8 cellular contexts compared by ENCODE assay signal in the genomic region with DNA sequence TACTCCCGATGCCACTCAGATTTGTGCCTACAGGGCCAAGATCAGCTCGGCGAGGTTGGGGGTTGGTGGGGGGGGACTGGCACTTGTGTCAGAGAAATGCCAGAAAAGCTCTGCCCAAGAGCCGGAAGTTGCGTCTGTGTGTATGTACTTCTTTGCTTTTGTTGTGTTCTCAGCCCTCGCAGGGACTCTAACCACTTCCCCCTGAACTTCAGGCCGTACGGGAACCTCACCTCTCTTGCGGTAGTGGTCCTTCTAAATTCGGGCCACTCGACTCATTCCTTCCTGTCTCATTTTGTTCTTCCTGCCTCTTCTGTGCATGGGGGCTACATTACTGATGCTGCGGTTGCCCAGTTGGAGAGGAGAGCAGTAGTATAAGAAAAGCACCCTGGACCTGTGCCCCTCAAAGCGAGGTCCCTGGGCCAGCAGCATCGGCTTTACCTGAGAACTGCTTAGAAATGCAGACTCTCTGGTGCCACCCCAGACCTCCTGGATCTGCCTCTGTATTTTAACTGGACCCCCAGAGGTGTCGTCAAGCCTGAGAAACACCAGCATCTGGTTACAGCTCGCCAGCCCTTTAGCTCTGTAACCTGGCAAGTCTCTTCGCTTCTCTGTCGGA.
DNase-seq lines count a peak whose midpoint lies in the region; ATAC-seq and TF ChIP-seq lines count a peak whose summit lies in the region.

No MANE protein-coding gene starts in this region.

- 93 to 100% methylated on average over 4 to 18 of the region's 18 CpGs for WGBS in endodermal cell (ENCODE audit: insufficient coverage in 1 of 2, insufficient read length in 1 of 2), 2 experiments

- H3K4me3 ChIP-seq in endodermal cell (ENCODE audit: low read length) = no peak overlapping the region

- no peaks in the 10 kb centered on the region for H3K36me3 Mint-ChIP-seq in endodermal cell (ENCODE audit: low read depth)

- DNase-seq in activated CD4-positive, alpha-beta T cell treated with anti-CD3 and anti-CD28 coated beads for 4 hours = peak; percentile 17 to 24
- DNase-seq in left ventricle myocardium superior = peak; percentile 24
- DNase-seq in endodermal cell = no peak
- DNase-seq in cerebellum (ENCODE audit: low spot score) = no peak
- DNase-seq in midbrain (lab: John Stamatoyannopoulos, UW) = no peak

- H3K4me3 Mint-ChIP-seq in endodermal cell = no peak overlapping the region

- H3K9ac ChIP-seq in endodermal cell (ENCODE audit: extremely low read depth, low read length, poor library complexity, severe bottlenecking) = no peak overlapping the region

- H3K4me1 Mint-ChIP-seq in endodermal cell = peaks cover 4% of the 10 kb centered on the region

- no peaks in the 10 kb centered on the region for H3K36me3 ChIP-seq in endodermal cell (ENCODE audit: control insufficient read depth, insufficient read depth, low read length)

- intact Hi-C loops in left ventricle myocardium superior (cut with micrococcal nuclease) = no loop called here

- peaks cover 9% of the 10 kb centered on the region for H3K9me3 ChIP-seq in endodermal cell (ENCODE audit: control insufficient read depth, low read length)

- peaks cover 77% of the 10 kb centered on the region for H3K27me3 ChIP-seq in endodermal cell (ENCODE audit: control insufficient read depth, insufficient read depth, low read length, poor library complexity, severe bottlenecking)

- H3K27ac Mint-ChIP-seq in endodermal cell = no peak overlapping the region

- H3K9me3 Mint-ChIP-seq in endodermal cell = peaks cover 63% of the 10 kb centered on the region

- no peak for TF ChIP-seq CTCF in endodermal cell (conservative IDR thresholded peaks at IDR 0.05)

- H3K4me1 ChIP-seq in endodermal cell (ENCODE audit: control insufficient read depth, insufficient read depth, low read length) = no peaks in the 10 kb centered on the region

- H3K27ac ChIP-seq in endodermal cell (ENCODE audit: low read depth, low read length) = no peak overlapping the region

- ATAC-seq in GM18519 (IDR thresholded peaks at IDR 0.05; ENCODE audit: low FRiP score, unreplicated experiment) (peak; percentile 83), HG02981 (IDR thresholded peaks at IDR 0.05; ENCODE audit: unreplicated experiment) (peak; percentile 80), left ventricle myocardium superior (no peak), HG03469 (IDR thresholded peaks at IDR 0.05; ENCODE audit: unreplicated experiment) (no peak)

- H3K27me3 Mint-ChIP-seq in endodermal cell (ENCODE audit: insufficient read depth) = peaks cover 75% of the 10 kb centered on the region

Comparison
In these comparisons a context has a peak if more than half of its experiments do, and no peak if none do; other contexts are left out.
1. ATAC-seq: peak in GM18519 (single experiment) and HG02981 (single experiment); none in left ventricle myocardium superior (single experiment) and HG03469 (single experiment).
2. DNase-seq: peak in activated CD4-positive, alpha-beta T cell treated with anti-CD3 and anti-CD28 coated beads for 4 hours (2 of 2) and left ventricle myocardium superior (single experiment); none in endodermal cell (single experiment), cerebellum (single experiment) and midbrain (single experiment).